In genomic region chr6:31058128-31058894, GRCh38 we compare ENCODE assay signal across 7 cellular contexts. TPM values are rescaled to one million over a fixed set of nuclear protein-coding genes. Genes with fewer than 3 reads are reported as not detected.
A peak's percentile ranks its signal among the peaks of the same experiment; 100 is the strongest.
DNase-seq lines count a peak whose midpoint lies in the region; ATAC-seq and TF ChIP-seq lines count a peak whose summit lies in the region.

No MANE protein-coding gene starts in this region.

- no peak overlapping the region for H3K4me3 ChIP-seq in Jurkat, Clone E6-1 (ENCODE audit: low read length)
- no peak overlapping the region for H3K4me3 ChIP-seq in astrocyte of the spinal cord (ENCODE audit: low read depth, low read length)

- TF ChIP-seq CTCF in astrocyte of the spinal cord (IDR thresholded peaks at IDR 0.05; ENCODE audit: low read depth, low read length), result peak; percentile 53

- peak; percentile 93 for DNase-seq in EL
- DNase-seq in Jurkat, Clone E6-1 (ENCODE audit: low read depth, low spot score), result peak; percentile 15
- DNase-seq in astrocyte of the spinal cord (ENCODE audit: low read depth, low spot score), result peak; percentile 93
- DNase-seq in left colon, result no peak
- DNase-seq in sciatic nerve (ENCODE audit: low spot score), result no peak

- ATAC-seq in left colon, result peak; percentile 75
- ATAC-seq in GM18517 (IDR thresholded peaks at IDR 0.05; ENCODE audit: unreplicated experiment), result no peak
- ATAC-seq in HG02938 (IDR thresholded peaks at IDR 0.05; ENCODE audit: unreplicated experiment), result no peak
- ATAC-seq in sciatic nerve, result no peak

- in situ Hi-C loops in astrocyte of the spinal cord (cut with HindIII; ENCODE audit: low sequenced_read_pairs), result no loop called here

- intact Hi-C loops in left colon (cut with DNase I, micrococcal nuclease), result no loop called here
- intact Hi-C loops in sciatic nerve (cut with DNase I), result no loop called here

RNA-seq across cellular contexts. Expression of gene MUC22, which starts 48.0 kb away (rescaled TPM):
- polyA plus RNA-seq in Jurkat, Clone E6-1 (2012; ENCODE audit: insufficient read depth, insufficient read length), result not detected
- total RNA-seq in left colon, result not detected
- not detected for total RNA-seq in sciatic nerve

RNA-seq across cellular contexts. Expression of gene C6orf15, which starts 54.1 kb away (rescaled TPM):
- polyA plus RNA-seq in Jurkat, Clone E6-1 (2012; ENCODE audit: insufficient read depth, insufficient read length), result not detected
- total RNA-seq in left colon (not detected), sciatic nerve (not detected)

RNA-seq across cellular contexts. Expression of gene PSORS1C1, which starts 56.3 kb away (rescaled TPM):
- not detected for polyA plus RNA-seq in Jurkat, Clone E6-1 (2012; ENCODE audit: insufficient read depth, insufficient read length)
- total RNA-seq in left colon, result 1 to 10 TPM; 4.9 to 6.7 TPM
- 0.62 TPM for total RNA-seq in sciatic nerve

Comparison
In these comparisons a context has a peak if more than half of its experiments do, and no peak if none do; other contexts are left out.
1. DNase-seq: peak in EL (single experiment), Jurkat, Clone E6-1 (single experiment) and astrocyte of the spinal cord (single experiment); none in left colon (0 of 2) and sciatic nerve (single experiment).